ENCODE assay signal across 8 cellular contexts in the genomic region with DNA sequence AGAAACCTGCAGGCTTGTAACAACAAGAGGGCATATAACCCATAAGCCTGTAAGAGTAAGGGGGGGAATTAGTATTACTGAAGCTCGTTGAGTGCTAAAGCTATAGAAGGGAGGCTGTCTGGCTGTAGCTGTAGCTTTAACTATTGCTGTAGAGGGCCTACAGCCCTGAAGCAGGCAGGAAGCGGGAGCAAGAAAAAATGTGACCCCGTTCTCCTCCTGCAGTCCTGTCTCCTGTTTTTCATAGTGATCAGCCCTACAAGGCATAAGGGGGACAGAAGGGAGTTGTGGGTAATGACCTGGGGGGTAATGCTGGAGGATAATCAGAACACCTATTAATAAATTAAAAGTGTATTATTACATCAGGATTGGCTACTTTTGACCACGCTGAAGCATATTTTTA.
"Had no signal": no experiment of that assay in that cellular context is flagged by ENCODE, and none has a peak within 500 bp of the region (broad histone marks: within the 10 kb centered on the region; RNA-seq: fewer than 3 reads in every experiment).

No MANE protein-coding gene starts in this region.

- DNase-seq: GM23248, H9, HCEC 1CT had no signal

- FAIRE-seq: H1, H54, HepG2 had no signal

- H3K4me3 Mint-ChIP-seq: H9, IgD-negative memory B cell had no signal

- H3K4me3 ChIP-seq: GM23248 had no signal

- ATAC-seq: HepG2 had no signal

- H3K4me1 Mint-ChIP-seq: H9 had no signal

- H3K9me3 Mint-ChIP-seq: H9, IgD-negative memory B cell had no signal

- H3K27ac ChIP-seq: GM23248, HL-60 had no signal

- H3K9ac ChIP-seq: GM23248 had no signal

- H3K27ac Mint-ChIP-seq: IgD-negative memory B cell had no signal

- H3K27me3 Mint-ChIP-seq: IgD-negative memory B cell had no signal

- H2AFZ ChIP-seq: GM23248 had no signal
